In genomic region chr9:36986548-36987408, GRCh38 we compare ENCODE assay signal across 2 cellular contexts.
TF ChIP-seq lines count a peak whose summit lies in the region.

No MANE protein-coding gene starts in this region.

TF ChIP-seq in GM23338, 12 proteins besides CTCF, POLR2A, EP300 and RAD21:
- TF ChIP-seq JUNB (IDR thresholded peaks at IDR 0.05; ENCODE audit: unreplicated experiment), result no peak
- peak; percentile 63 for TF ChIP-seq EZH2phosphoT487 (IDR thresholded peaks at IDR 0.05; ENCODE audit: unreplicated experiment)
- TF ChIP-seq EZH2 (IDR thresholded peaks at IDR 0.05; ENCODE audit: low read depth, unreplicated experiment), result peak; percentile 86
- TF ChIP-seq NANOG (IDR thresholded peaks at IDR 0.05; ENCODE audit: borderline replicate concordance), result no peak
- TF ChIP-seq CREB1 (CRISPR knock-in tag; IDR thresholded peaks at IDR 0.05; ENCODE audit: low read depth), result no peak

TF ChIP-seq in H1, 55 proteins besides CTCF, POLR2A, EP300 and RAD21:
- peak; percentile 87 for TF ChIP-seq SUZ12 (IDR thresholded peaks at IDR 0.05; ENCODE audit: low read length)
- no peak for TF ChIP-seq SIN3A (conservative IDR thresholded peaks at IDR 0.05 in 1 of 2, IDR thresholded peaks at IDR 0.05 in 1 of 2; ENCODE audit: low read depth in 1 of 2, low read length in 2 of 2)
- TF ChIP-seq TAF7 (optimal IDR thresholded peaks at IDR 0.05; ENCODE audit: borderline replicate concordance, low read depth, low read length), result no peak
- peak; percentile 67 for TF ChIP-seq KDM4A (IDR thresholded peaks at IDR 0.05; ENCODE audit: low read depth, low read length, severe bottlenecking)
- TF ChIP-seq EZH2 (IDR thresholded peaks at IDR 0.05; ENCODE audit: low read depth, low read length, severe bottlenecking), result peak; percentile 85
- no peak for TF ChIP-seq MAFK (IDR thresholded peaks at IDR 0.05; ENCODE audit: low read depth, low read length)
- no peak for TF ChIP-seq ATF2 (IDR thresholded peaks at IDR 0.05; ENCODE audit: low read length)
- TF ChIP-seq NANOG (IDR thresholded peaks at IDR 0.05; ENCODE audit: insufficient read depth, low read depth, low read length, poor library complexity, severe bottlenecking), result no peak
- TF ChIP-seq JUN (IDR thresholded peaks at IDR 0.05; ENCODE audit: low read depth, low read length), result no peak
- peak; percentile 43 for TF ChIP-seq RNF2 (IDR thresholded peaks at IDR 0.05; ENCODE audit: borderline replicate concordance, low read depth, low read length, missing control alignments, poor library complexity, severe bottlenecking)
- no peak for TF ChIP-seq PHF8 (conservative IDR thresholded peaks at IDR 0.05; ENCODE audit: low read depth, low read length)
